ENCODE assay signal across 15 cellular contexts in genomic region chr14:100407376-100408102, GRCh38. TPM values are rescaled to one million over a fixed set of nuclear protein-coding genes. Genes with fewer than 3 reads are reported as not detected.
DNase-seq lines count a peak whose midpoint lies in the region; ATAC-seq and TF ChIP-seq lines count a peak whose summit lies in the region.
"Had no signal": no experiment of that assay in that cellular context is flagged by ENCODE, and none has a peak within 500 bp of the region (broad histone marks: within the 10 kb centered on the region; RNA-seq: fewer than 3 reads in every experiment).

No MANE protein-coding gene starts in this region.

- no peaks in the 10 kb centered on the region for H3K27me3 Mint-ChIP-seq in activated T-helper 1 cell treated with anti-CD3 and anti-CD28 coated beads, Interleukin-12 subunit alpha, Interleukin-12 subunit beta, Interleukin-2, Interleukin-4 antibody, amounts not matched to agents 30 ng/mL and 10 ng/mL and 1 ng/mL, durations not matched to agents 14 hours and 24 hours and 36 hours (ENCODE audit: insufficient read depth)
- no peaks in the 10 kb centered on the region for H3K27me3 Mint-ChIP-seq in activated CD4-positive, alpha-beta T cell treated with anti-CD3 and anti-CD28 coated beads for 36 hours
- H3K27me3 Mint-ChIP-seq: stimulated activated naive CD8-positive, alpha-beta T cell treated with anti-CD3 and anti-CD28 coated beads, Interleukin-15, amount 100 ng/mL, for 72 hours had no signal

- peaks cover 2% of the 10 kb centered on the region for H3K36me3 Mint-ChIP-seq in activated T-helper 1 cell treated with anti-CD3 and anti-CD28 coated beads, Interleukin-12 subunit alpha, Interleukin-12 subunit beta, Interleukin-2, Interleukin-4 antibody, amounts not matched to agents 30 ng/mL and 10 ng/mL and 1 ng/mL, durations not matched to agents 14 hours and 24 hours and 36 hours (ENCODE audit: low read depth)
- no peaks in the 10 kb centered on the region for H3K36me3 Mint-ChIP-seq in activated CD4-positive, alpha-beta T cell treated with anti-CD3 and anti-CD28 coated beads for 36 hours (ENCODE audit: low read depth)

- CTCF ChIA-PET in activated CD4-positive, alpha-beta T cell treated with anti-CD3 and anti-CD28 coated beads for 36 hours (lab: Charles Lee): interaction anchor here (1.1 to 1.5 kb wide), 2 partner anchors 22 to 238 kb away, joined by 4 read pairs; no protein-coding TSS in a partner anchor

- no peaks in the 10 kb centered on the region for H3K9me3 Mint-ChIP-seq in activated T-helper 1 cell treated with anti-CD3 and anti-CD28 coated beads, Interleukin-12 subunit alpha, Interleukin-12 subunit beta, Interleukin-2, Interleukin-4 antibody, amounts not matched to agents 30 ng/mL and 10 ng/mL and 1 ng/mL, durations not matched to agents 14 hours and 24 hours and 36 hours
- H3K9me3 Mint-ChIP-seq in activated CD4-positive, alpha-beta T cell treated with anti-CD3 and anti-CD28 coated beads for 36 hours (ENCODE audit: low read depth): no peaks in the 10 kb centered on the region
- H3K9me3 Mint-ChIP-seq: stimulated activated naive CD8-positive, alpha-beta T cell treated with anti-CD3 and anti-CD28 coated beads, Interleukin-15, amount 100 ng/mL, for 72 hours had no signal

- ATAC-seq in upper lobe of right lung: no peak
- ATAC-seq in activated CD4-positive, alpha-beta T cell treated with anti-CD3 and anti-CD28 coated beads for 36 hours: no peak
- ATAC-seq: GM12878 had no signal

- H3K4me3 Mint-ChIP-seq in activated T-helper 1 cell treated with anti-CD3 and anti-CD28 coated beads, Interleukin-12 subunit alpha, Interleukin-12 subunit beta, Interleukin-2, Interleukin-4 antibody, amounts not matched to agents 30 ng/mL and 10 ng/mL and 1 ng/mL, durations not matched to agents 14 hours and 24 hours and 36 hours: no peak overlapping the region
- no peak overlapping the region for H3K4me3 Mint-ChIP-seq in activated CD4-positive, alpha-beta T cell treated with anti-CD3 and anti-CD28 coated beads for 36 hours
- H3K4me3 Mint-ChIP-seq: stimulated activated naive CD8-positive, alpha-beta T cell treated with anti-CD3 and anti-CD28 coated beads, Interleukin-15, amount 100 ng/mL, for 72 hours had no signal

- POLR2A ChIA-PET in activated CD4-positive, alpha-beta T cell treated with anti-CD3 and anti-CD28 coated beads for 36 hours (lab: Charles Lee): no interaction called here

- H3K4me1 Mint-ChIP-seq in activated T-helper 1 cell treated with anti-CD3 and anti-CD28 coated beads, Interleukin-12 subunit alpha, Interleukin-12 subunit beta, Interleukin-2, Interleukin-4 antibody, amounts not matched to agents 30 ng/mL and 10 ng/mL and 1 ng/mL, durations not matched to agents 14 hours and 24 hours and 36 hours (ENCODE audit: low read depth): peaks cover 22% of the 10 kb centered on the region
- H3K4me1 Mint-ChIP-seq in activated CD4-positive, alpha-beta T cell treated with anti-CD3 and anti-CD28 coated beads for 36 hours: peaks cover 34% of the 10 kb centered on the region

- peak; percentile 42 for DNase-seq in activated effector memory CD4-positive, alpha-beta T cell treated with anti-CD3 and anti-CD28 coated beads, Interleukin-2, amount 50 U/mL, for 16 hours
- DNase-seq in activated effector memory CD4-positive, alpha-beta T cell treated with Interleukin-2 at 50 U/mL for 16 hours: no peak
- no peak for DNase-seq in activated T-helper 1 cell treated with anti-CD3 and anti-CD28 coated beads, Interleukin-12 subunit alpha, Interleukin-12 subunit beta, Interleukin-2, Interleukin-4 antibody, amounts not matched to agents 30 ng/mL and 10 ng/mL and 1 ng/mL, durations not matched to agents 14 hours and 24 hours and 36 hours (ENCODE audit: low spot score)
- DNase-seq in mesenteric fat pad (ENCODE audit: low spot score): peak; percentile 45
- peak; percentile 32 for DNase-seq in upper lobe of right lung
- no peak for DNase-seq in DMS53 treated with DMSO at 0.1 percent for 48 hours (lab: John Stamatoyannopoulos, UW; ENCODE audit: unreplicated experiment)
- DNase-seq in stimulated activated CD4-positive, alpha-beta T cell treated with anti-CD3 and anti-CD28 coated beads, Interleukin-4, amount 100 ng/mL, for 1 hour: no peak
- no peak for DNase-seq in activated CD4-positive, alpha-beta T cell treated with anti-CD3 and anti-CD28 coated beads for 36 hours
- DNase-seq: COR-L47; foreskin fibroblast; RPMI8226; stimulated activated naive CD8-positive, alpha-beta T cell treated with anti-CD3 and anti-CD28 coated beads, Interleukin-15, amount 100 ng/mL, for 72 hours; uterus had no signal

- no peak overlapping the region for H3K27ac ChIP-seq in upper lobe of right lung
- H3K27ac ChIP-seq: KMS-11, uterus had no signal

- peak overlapping the region; percentile 27 for H3K27ac Mint-ChIP-seq in activated T-helper 1 cell treated with anti-CD3 and anti-CD28 coated beads, Interleukin-12 subunit alpha, Interleukin-12 subunit beta, Interleukin-2, Interleukin-4 antibody, amounts not matched to agents 30 ng/mL and 10 ng/mL and 1 ng/mL, durations not matched to agents 14 hours and 24 hours and 36 hours
- H3K27ac Mint-ChIP-seq in activated CD4-positive, alpha-beta T cell treated with anti-CD3 and anti-CD28 coated beads for 36 hours: no peak overlapping the region

- H3K9me3 ChIP-seq in upper lobe of right lung: no peaks in the 10 kb centered on the region
- H3K9me3 ChIP-seq: uterus had no signal

- intact Hi-C loops in activated T-helper 1 cell treated with anti-CD3 and anti-CD28 coated beads, Interleukin-12 subunit alpha, Interleukin-12 subunit beta, Interleukin-2, Interleukin-4 antibody, amounts not matched to agents 30 ng/mL and 10 ng/mL and 1 ng/mL, durations not matched to agents 14 hours and 24 hours and 36 hours (cut with micrococcal nuclease): no loop called here
- intact Hi-C loops in upper lobe of right lung (cut with DNase I): no loop called here
- intact Hi-C loops in activated CD4-positive, alpha-beta T cell treated with anti-CD3 and anti-CD28 coated beads for 36 hours (cut with DNase I, micrococcal nuclease): no loop called here

- no peaks in the 10 kb centered on the region for H3K36me3 ChIP-seq in upper lobe of right lung
- H3K36me3 ChIP-seq: uterus had no signal

- TF ChIP-seq CTCF in upper lobe of right lung (IDR thresholded peaks at IDR 0.05): no peak

- no peak overlapping the region for H3K4me3 ChIP-seq in upper lobe of right lung
- H3K4me3 ChIP-seq: GM12878, uterus had no signal

- no peaks in the 10 kb centered on the region for H3K27me3 ChIP-seq in upper lobe of right lung
- H3K27me3 ChIP-seq: uterus had no signal

- peaks cover 12% of the 10 kb centered on the region for H3K4me1 ChIP-seq in upper lobe of right lung
- H3K4me1 ChIP-seq: uterus had no signal

RNA-seq across cellular contexts. Expression of gene WDR25, which starts 31.3 kb away (rescaled TPM):
- 7.4 and 9.5 TPM in 2 replicates for total RNA-seq in activated T-helper 1 cell treated with anti-CD3 and anti-CD28 coated beads, Interleukin-12 subunit alpha, Interleukin-12 subunit beta, Interleukin-2, Interleukin-4 antibody, amounts not matched to agents 30 ng/mL and 10 ng/mL and 1 ng/mL, durations not matched to agents 14 hours and 24 hours and 36 hours
- total RNA-seq in mesenteric fat pad (8.7 TPM), upper lobe of right lung (7.9 TPM)
- 10 to 100 TPM in 1 of 2 experiments, 1 to 10 TPM in 1; 7.9 to 11.3 TPM for total RNA-seq in activated CD4-positive, alpha-beta T cell treated with anti-CD3 and anti-CD28 coated beads for 36 hours

Comparison
In these comparisons a context has a peak if more than half of its experiments do, and no peak if none do; other contexts are left out.
1. DNase-seq: peak in activated effector memory CD4-positive, alpha-beta T cell treated with anti-CD3 and anti-CD28 coated beads, Interleukin-2, amount 50 U/mL, for 16 hours (single experiment), mesenteric fat pad (single experiment) and upper lobe of right lung (single experiment); none in activated effector memory CD4-positive, alpha-beta T cell treated with Interleukin-2 at 50 U/mL for 16 hours (single experiment), activated T-helper 1 cell treated with anti-CD3 and anti-CD28 coated beads, Interleukin-12 subunit alpha, Interleukin-12 subunit beta, Interleukin-2, Interleukin-4 antibody, amounts not matched to agents 30 ng/mL and 10 ng/mL and 1 ng/mL, durations not matched to agents 14 hours and 24 hours and 36 hours (single experiment), DMS53 treated with DMSO at 0.1 percent for 48 hours (single experiment), stimulated activated CD4-positive, alpha-beta T cell treated with anti-CD3 and anti-CD28 coated beads, Interleukin-4, amount 100 ng/mL, for 1 hour (single experiment) and activated CD4-positive, alpha-beta T cell treated with anti-CD3 and anti-CD28 coated beads for 36 hours (single experiment).